In genomic region chr22:42918500-42918899, GRCh38 we compare ENCODE assay signal across 15 cellular contexts.
DNase-seq lines count a peak whose midpoint lies in the region; ATAC-seq and TF ChIP-seq lines count a peak whose summit lies in the region.
"Had no signal": no experiment of that assay in that cellular context is flagged by ENCODE, and none has a peak within 500 bp of the region (broad histone marks: within the 10 kb centered on the region; RNA-seq: fewer than 3 reads in every experiment).

No MANE protein-coding gene starts in this region.

- H3K9me3 ChIP-seq in RWPE2 (ENCODE audit: severe bottlenecking) (no peaks in the 10 kb centered on the region), esophagus muscularis mucosa (no peaks in the 10 kb centered on the region), spleen (no peaks in the 10 kb centered on the region)
- H3K9me3 ChIP-seq: testis had no signal

- DNase-seq in NOMO-1 treated with dmso at 0.1 percent for 144 hours (lab: John Stamatoyannopoulos, UW; ENCODE audit: unreplicated experiment) (peak; percentile 3), NOMO-1 (lab: John Stamatoyannopoulos, UW; ENCODE audit: unreplicated experiment in 2 of 2) (no peak), RWPE2 (ENCODE audit: low spot score) (no peak), esophagus muscularis mucosa (ENCODE audit: extremely low spot score) (no peak), spleen (peak; percentile 38), substantia nigra (lab: John Stamatoyannopoulos, UW) (no peak)
- DNase-seq in central memory CD4-positive, alpha-beta T cell: no peak
- DNase-seq in stimulated activated CD4-positive, alpha-beta T cell treated with anti-CD3 and anti-CD28 coated beads, Interleukin-1b, Interleukin-23, amount 100 ng/mL, for 48 hours: no peak
- DNase-seq: activated naive CD8-positive, alpha-beta T cell treated with anti-CD3 and anti-CD28 coated beads for 36 hours; CD4-positive, alpha-beta memory T cell; foreskin melanocyte; KG1; stimulated activated CD8-positive, alpha-beta memory T cell treated with anti-CD3 and anti-CD28 coated beads, Interleukin-4, amount 100 ng/mL, for 48 hours; testis had no signal

- TF ChIP-seq CTCF in RWPE2 (IDR thresholded peaks at IDR 0.05; ENCODE audit: poor library complexity, severe bottlenecking) (no peak), esophagus muscularis mucosa (IDR thresholded peaks at IDR 0.05) (no peak), spleen (IDR thresholded peaks at IDR 0.05 in 8 of 11, conservative IDR thresholded peaks at IDR 0.05 in 3 of 11) (no peak)

- WGBS in esophagus muscularis mucosa: 83% methylated on average over 4 of the region's 4 CpGs
- 76 to 81% (median 78%) methylated on average over 4 of the region's 4 CpGs for WGBS in spleen, 5 donors

- TF ChIP-seq POLR2A in esophagus muscularis mucosa (IDR thresholded peaks at IDR 0.05; ENCODE audit: low read depth): no peak
- TF ChIP-seq POLR2A in spleen (IDR thresholded peaks at IDR 0.05): no peak

- no peaks in the 10 kb centered on the region for H3K27me3 ChIP-seq in RWPE2 (ENCODE audit: insufficient read depth, poor library complexity, severe bottlenecking)
- H3K27me3 ChIP-seq in esophagus muscularis mucosa: no peaks in the 10 kb centered on the region
- H3K27me3 ChIP-seq in spleen (replicated peaks in 1 of 7): no peaks in the 10 kb centered on the region
- H3K27me3 ChIP-seq: testis had no signal

- H3K4me1 ChIP-seq in RWPE2 (ENCODE audit: insufficient read depth, poor library complexity, severe bottlenecking): peaks cover 41% of the 10 kb centered on the region
- peaks cover 77 to 97% (median 89%) of the 10 kb centered on the region in 4 donors for H3K4me1 ChIP-seq in esophagus muscularis mucosa
- peaks cover 7 to 95% (median 40%) of the 10 kb centered on the region in 6 donors for H3K4me1 ChIP-seq in spleen

- H3K27ac ChIP-seq in RWPE2 (ENCODE audit: poor library complexity, severe bottlenecking) (peak overlapping the region; percentile 70), esophagus muscularis mucosa (replicated peaks in 1 of 4) (peak overlapping the region; percentile 62 to 80 (median 70)), spleen (no peak overlapping the region), substantia nigra (ENCODE audit: low read depth, low read length, poor library complexity, severe bottlenecking) (no peak overlapping the region)
- H3K27ac ChIP-seq: testis had no signal

- intact Hi-C loops in esophagus muscularis mucosa (cut with DNase I): no loop called here
- intact Hi-C loops in spleen (cut with DNase I; ENCODE audit: low total_unique reads): no loop called here

- peak; percentile 60 for ATAC-seq in RWPE2 (ENCODE audit: low read depth)

- H3K4me3 ChIP-seq in RWPE2 (ENCODE audit: severe bottlenecking) (no peak overlapping the region), esophagus muscularis mucosa (no peak overlapping the region), spleen (no peak overlapping the region)
- H3K4me3 ChIP-seq: coronary artery, testis had no signal

- no peak for TF ChIP-seq EP300 in esophagus muscularis mucosa (IDR thresholded peaks at IDR 0.05)

- H3K36me3 ChIP-seq in RWPE2 (ENCODE audit: low read depth) (no peaks in the 10 kb centered on the region), esophagus muscularis mucosa (no peaks in the 10 kb centered on the region), spleen (no peaks in the 10 kb centered on the region)

Comparison
In these comparisons a context has a peak if more than half of its experiments do, and no peak if none do; other contexts are left out.
1. DNase-seq: peak in NOMO-1 treated with dmso at 0.1 percent for 144 hours (single experiment) and spleen (single experiment); none in NOMO-1 (0 of 2), RWPE2 (single experiment), esophagus muscularis mucosa (single experiment), substantia nigra (0 of 49), central memory CD4-positive, alpha-beta T cell (single experiment) and stimulated activated CD4-positive, alpha-beta T cell treated with anti-CD3 and anti-CD28 coated beads, Interleukin-1b, Interleukin-23, amount 100 ng/mL, for 48 hours (single experiment).
2. H3K27ac ChIP-seq: peak in RWPE2 (single experiment) and esophagus muscularis mucosa (4 of 4); none in spleen (0 of 8) and substantia nigra (single experiment).